In the genomic region with DNA sequence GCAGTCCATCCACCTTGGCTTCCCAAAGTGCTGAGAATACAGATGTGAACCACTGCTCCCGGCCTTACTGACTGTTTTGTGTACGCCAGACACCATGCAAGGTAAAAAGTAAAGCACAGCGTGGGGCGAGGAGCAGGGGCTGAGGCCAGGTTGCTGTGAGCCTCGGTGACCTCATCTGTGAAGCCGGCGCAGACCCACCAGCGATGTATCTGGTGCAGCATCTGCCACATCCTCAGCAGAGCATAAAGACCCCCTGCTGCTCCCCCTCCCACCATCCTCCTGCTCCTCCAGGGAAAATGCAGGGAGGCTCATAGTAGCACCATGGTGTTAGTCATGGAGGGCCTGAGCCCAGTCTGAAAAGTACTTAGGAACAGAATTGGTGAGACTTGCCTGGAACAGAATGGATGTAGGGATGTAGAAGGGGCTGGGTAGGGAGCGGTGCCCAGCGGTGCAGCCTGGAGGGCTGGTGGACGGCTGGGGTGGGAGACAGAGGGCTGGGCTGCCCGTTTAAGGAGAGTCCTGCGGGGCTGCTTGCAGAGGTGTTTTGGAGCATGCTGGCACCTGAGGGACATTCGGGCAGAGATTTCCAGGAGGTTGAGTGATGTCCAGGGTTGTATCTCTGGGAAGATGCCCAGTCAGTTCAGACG, we compare ENCODE assay signal across 18 cellular contexts.
"Had no signal": no experiment of that assay in that cellular context is flagged by ENCODE, and none has a peak within 500 bp of the region (broad histone marks: within the 10 kb centered on the region; RNA-seq: fewer than 3 reads in every experiment).

No MANE protein-coding gene starts in this region.

- DNase-seq: activated CD4-positive, alpha-beta T cell treated with anti-CD3 and anti-CD28 coated beads for 36 hours; activated effector memory CD4-positive, alpha-beta T cell treated with Interleukin-2 at 50 U/mL for 16 hours; activated T-cell treated with anti-CD3 and anti-CD28 coated beads, Interleukin-2, amount 50 U/mL, for 24 hours; amygdala; dermis blood vessel endothelial cell; erythroblast; hypothalamus; mucosa of descending colon; natural killer cell; occipital lobe; stimulated activated CD4-positive, alpha-beta T cell treated with anti-CD3 and anti-CD28 coated beads, Interleukin-4, amount 100 ng/mL, for 1 hour; stimulated activated naive CD8-positive, alpha-beta T cell treated with anti-CD3 and anti-CD28 coated beads, Interleukin-15, amount 100 ng/mL, for 72 hours; T-cell; T1000; testis; uterus; WERI-Rb-1 had no signal

- H3K27me3 ChIP-seq: testis, uterus had no signal

- H3K36me3 ChIP-seq: uterus, WERI-Rb-1 had no signal

- H3K9me3 ChIP-seq: mucosa of descending colon, testis, uterus had no signal

- H3K4me3 ChIP-seq: mucosa of descending colon, testis, uterus had no signal

- H3K27ac ChIP-seq: testis, uterus, WERI-Rb-1 had no signal

- H3K4me1 ChIP-seq: testis, uterus had no signal

- ATAC-seq: activated CD4-positive, alpha-beta T cell treated with anti-CD3 and anti-CD28 coated beads for 36 hours; activated naive CD4-positive, alpha-beta T cell treated with anti-CD3 and anti-CD28 coated beads, Interleukin-2, amount 50 U/mL, for 72 hours; mucosa of descending colon; natural killer cell; stimulated activated naive CD8-positive, alpha-beta T cell treated with anti-CD3 and anti-CD28 coated beads, Interleukin-15, amount 100 ng/mL, for 72 hours; T-cell had no signal
